In the genomic region with DNA sequence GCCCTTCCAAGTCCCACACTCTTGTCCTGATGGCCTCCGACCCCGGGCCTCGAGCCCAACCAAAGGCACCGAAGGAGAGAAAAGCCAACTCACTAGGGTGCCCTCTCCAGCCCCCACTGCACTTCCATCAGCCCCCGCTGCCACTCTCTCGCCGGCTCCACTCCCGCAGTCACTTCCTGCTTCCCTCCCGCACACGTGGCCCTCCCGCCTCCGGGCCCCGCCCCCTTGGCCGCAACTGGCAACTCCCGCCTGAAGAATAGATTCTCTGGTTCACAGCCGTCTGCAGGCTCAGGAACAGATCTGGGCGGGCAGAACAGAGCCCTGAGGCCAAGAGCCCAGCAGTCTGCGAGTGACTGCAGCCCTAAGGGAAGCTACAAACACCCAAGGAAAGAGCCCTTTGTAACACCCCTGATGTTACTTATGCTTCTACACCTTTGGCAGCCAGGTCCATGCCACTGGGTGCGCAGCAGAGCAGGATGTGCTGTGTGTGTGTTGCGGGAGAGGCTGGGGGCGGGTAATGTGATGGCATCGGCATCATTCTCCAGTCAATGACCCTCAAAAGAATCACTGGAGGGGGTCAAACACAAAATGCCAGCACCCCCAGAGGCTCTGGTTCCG, we compare ENCODE assay signal across 1 cellular context.
TF ChIP-seq lines count a peak whose summit lies in the region.

A gene with protein sequence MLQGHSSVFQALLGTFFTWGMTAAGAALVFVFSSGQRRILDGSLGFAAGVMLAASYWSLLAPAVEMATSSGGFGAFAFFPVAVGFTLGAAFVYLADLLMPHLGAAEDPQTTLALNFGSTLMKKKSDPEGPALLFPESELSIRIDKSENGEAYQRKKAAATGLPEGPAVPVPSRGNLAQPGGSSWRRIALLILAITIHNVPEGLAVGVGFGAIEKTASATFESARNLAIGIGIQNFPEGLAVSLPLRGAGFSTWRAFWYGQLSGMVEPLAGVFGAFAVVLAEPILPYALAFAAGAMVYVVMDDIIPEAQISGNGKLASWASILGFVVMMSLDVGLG (minus strand): TSS at position 171 of the 618 bp plus-strand sequence. CDS start 3,924 bp downstream, outside the sequence.

TF ChIP-seq in HEK293, 187 proteins besides CTCF, POLR2A, EP300 and RAD21 (continued from another document):
- TF ChIP-seq, protein P1, sequence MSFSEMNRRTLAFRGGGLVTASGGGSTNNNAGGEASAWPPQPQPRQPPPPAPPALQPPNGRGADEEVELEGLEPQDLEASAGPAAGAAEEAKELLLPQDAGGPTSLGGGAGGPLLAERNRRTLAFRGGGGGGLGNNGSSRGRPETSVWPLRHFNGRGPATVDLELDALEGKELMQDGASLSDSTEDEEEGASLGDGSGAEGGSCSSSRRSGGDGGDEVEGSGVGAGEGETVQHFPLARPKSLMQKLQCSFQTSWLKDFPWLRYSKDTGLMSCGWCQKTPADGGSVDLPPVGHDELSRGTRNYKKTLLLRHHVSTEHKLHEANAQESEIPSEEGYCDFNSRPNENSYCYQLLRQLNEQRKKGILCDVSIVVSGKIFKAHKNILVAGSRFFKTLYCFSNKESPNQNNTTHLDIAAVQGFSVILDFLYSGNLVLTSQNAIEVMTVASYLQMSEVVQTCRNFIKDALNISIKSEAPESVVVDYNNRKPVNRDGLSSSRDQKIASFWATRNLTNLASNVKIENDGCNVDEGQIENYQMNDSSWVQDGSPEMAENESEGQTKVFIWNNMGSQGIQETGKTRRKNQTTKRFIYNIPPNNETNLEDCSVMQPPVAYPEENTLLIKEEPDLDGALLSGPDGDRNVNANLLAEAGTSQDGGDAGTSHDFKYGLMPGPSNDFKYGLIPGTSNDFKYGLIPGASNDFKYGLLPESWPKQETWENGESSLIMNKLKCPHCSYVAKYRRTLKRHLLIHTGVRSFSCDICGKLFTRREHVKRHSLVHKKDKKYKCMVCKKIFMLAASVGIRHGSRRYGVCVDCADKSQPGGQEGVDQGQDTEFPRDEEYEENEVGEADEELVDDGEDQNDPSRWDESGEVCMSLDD (tag by site-specific recombination; IDR thresholded peaks at IDR 0.05) = no peak
